8 cellular contexts compared by ENCODE assay signal in the genomic region with DNA sequence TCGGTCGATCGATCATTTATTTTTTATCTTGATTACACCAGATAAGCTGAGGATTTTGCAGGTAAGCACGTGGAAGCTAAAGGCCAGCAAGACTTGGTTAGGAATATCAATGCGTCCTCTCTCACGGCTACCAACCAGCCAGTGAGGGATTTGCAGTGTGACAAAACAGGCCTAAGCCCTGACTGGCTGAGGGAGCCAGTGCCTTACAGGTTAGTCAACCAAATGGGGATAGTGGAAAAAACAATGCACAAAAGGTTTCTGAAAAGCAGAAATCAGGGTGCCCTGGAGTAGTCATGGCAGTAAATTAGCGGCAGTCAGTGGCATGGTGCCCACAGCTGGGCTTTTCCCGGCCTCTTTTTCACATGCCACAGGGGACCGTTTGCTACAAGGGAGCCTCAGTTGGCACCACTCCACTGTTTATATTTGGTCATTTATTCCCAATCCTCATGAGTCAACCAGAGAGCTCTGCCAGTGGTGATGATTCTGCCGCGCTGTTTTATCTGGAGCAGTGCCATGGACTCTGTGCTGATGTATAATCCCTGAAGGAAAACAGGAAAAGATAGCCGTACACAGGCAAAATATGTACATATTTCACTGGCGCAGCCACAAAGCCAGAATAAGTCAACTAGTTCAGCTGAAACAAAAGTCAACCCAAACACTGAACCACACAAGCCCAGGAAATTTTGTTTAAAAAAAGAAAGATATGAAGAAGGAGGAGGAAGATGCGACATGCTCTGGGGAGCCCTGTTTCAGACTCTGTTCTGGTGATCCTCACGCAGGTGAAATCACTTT.
DNase-seq lines count a peak whose midpoint lies in the region; ATAC-seq and TF ChIP-seq lines count a peak whose summit lies in the region.

No MANE protein-coding gene starts in this region.

- POLR2A ChIA-PET in activated CD8-positive, alpha-beta T cell treated with anti-CD3 and anti-CD28 coated beads for 36 hours (lab: Charles Lee): no interaction called here

- TF ChIP-seq CTCF in epithelial cell of proximal tubule (conservative IDR thresholded peaks at IDR 0.05; ENCODE audit: low read depth, low read length): no peak
- TF ChIP-seq CTCF in activated CD8-positive, alpha-beta T cell treated with anti-CD3 and anti-CD28 coated beads for 36 hours (IDR thresholded peaks at IDR 0.05): no peak

- no peaks in the 10 kb centered on the region for H3K36me3 Mint-ChIP-seq in activated CD8-positive, alpha-beta T cell treated with anti-CD3 and anti-CD28 coated beads for 36 hours (ENCODE audit: low read depth)

- no peak overlapping the region for H3K4me3 Mint-ChIP-seq in activated CD8-positive, alpha-beta T cell treated with anti-CD3 and anti-CD28 coated beads for 36 hours

- H3K9me3 Mint-ChIP-seq in activated CD8-positive, alpha-beta T cell treated with anti-CD3 and anti-CD28 coated beads for 36 hours: no peaks in the 10 kb centered on the region

- DNase-seq in DMS79 (lab: John Stamatoyannopoulos, UW) (peak; percentile 9), NCI-H748 (lab: John Stamatoyannopoulos, UW; ENCODE audit: unreplicated experiment) (peak; percentile 42), epithelial cell of proximal tubule (ENCODE audit: low read depth) (peak; percentile 88), myocyte (ENCODE audit: low read depth) (peak; percentile 73), NCI-H510A treated with DMSO at 0.1 percent for 48 hours (lab: John Stamatoyannopoulos, UW) (no peak)
- no peak for DNase-seq in activated CD4-positive, alpha-beta T cell treated with anti-CD3 and anti-CD28 coated beads for 48 hours
- DNase-seq in activated CD8-positive, alpha-beta T cell treated with anti-CD3 and anti-CD28 coated beads for 36 hours: no peak

- CTCF ChIA-PET in activated CD8-positive, alpha-beta T cell treated with anti-CD3 and anti-CD28 coated beads for 36 hours (lab: Charles Lee): no interaction called here

- H3K4me3 ChIP-seq in epithelial cell of proximal tubule (ENCODE audit: low read depth, low read length): peak overlapping the region; percentile 9

- peaks cover 3% of the 10 kb centered on the region for H3K4me1 Mint-ChIP-seq in activated CD8-positive, alpha-beta T cell treated with anti-CD3 and anti-CD28 coated beads for 36 hours (ENCODE audit: low read depth)

- H3K27me3 Mint-ChIP-seq in activated CD8-positive, alpha-beta T cell treated with anti-CD3 and anti-CD28 coated beads for 36 hours: no peaks in the 10 kb centered on the region

- H3K27ac Mint-ChIP-seq in activated CD8-positive, alpha-beta T cell treated with anti-CD3 and anti-CD28 coated beads for 36 hours: no peak overlapping the region

- intact Hi-C loops in activated CD8-positive, alpha-beta T cell treated with anti-CD3 and anti-CD28 coated beads for 36 hours (cut with micrococcal nuclease): no loop called here

- no peak for ATAC-seq in GM18520 (IDR thresholded peaks at IDR 0.05; ENCODE audit: unreplicated experiment)
- ATAC-seq in activated CD8-positive, alpha-beta T cell treated with anti-CD3 and anti-CD28 coated beads for 36 hours: no peak

Comparison
In these comparisons a context has a peak if more than half of its experiments do, and no peak if none do; other contexts are left out.
1. DNase-seq: peak in DMS79 (single experiment), NCI-H748 (single experiment), epithelial cell of proximal tubule (single experiment) and myocyte (single experiment); none in activated CD4-positive, alpha-beta T cell treated with anti-CD3 and anti-CD28 coated beads for 48 hours (single experiment), NCI-H510A treated with DMSO at 0.1 percent for 48 hours (single experiment) and activated CD8-positive, alpha-beta T cell treated with anti-CD3 and anti-CD28 coated beads for 36 hours (single experiment).